Comparison of ENCODE assay signal across 12 cellular contexts in genomic region chr7:101869901-101870290, GRCh38. TPM values are rescaled to one million over a fixed set of nuclear protein-coding genes. Genes with fewer than 3 reads are reported as not detected.
DNase-seq lines count a peak whose midpoint lies in the region; ATAC-seq and TF ChIP-seq lines count a peak whose summit lies in the region.
"Had no signal": no experiment of that assay in that cellular context is flagged by ENCODE, and none has a peak within 500 bp of the region (broad histone marks: within the 10 kb centered on the region; RNA-seq: fewer than 3 reads in every experiment).

No MANE protein-coding gene starts in this region.

- ATAC-seq in left lung = no peak

- H3K4me3 ChIP-seq in SU-DHL-6 (ENCODE audit: insufficient read depth, low read length, poor library complexity, severe bottlenecking) = peak overlapping the region; percentile 30
- no peak overlapping the region for H3K4me3 ChIP-seq in left lung
- no peak overlapping the region for H3K4me3 ChIP-seq in thyroid gland (replicated peaks in 1 of 3)

- DNase-seq in HFFc6 (no peak), left lung (no peak), thyroid gland (peak in 1 of 2 donors; percentile 39), inferior parietal cortex (ENCODE audit: extremely low spot score) (no peak), CD1c-positive myeloid dendritic cell (ENCODE audit: extremely low spot score) (no peak), HuH-7.5 (ENCODE audit: low spot score) (no peak)
- DNase-seq: activated CD8-positive, alpha-beta memory T cell treated with anti-CD3 and anti-CD28 coated beads for 24 hours; activated naive CD4-positive, alpha-beta T cell treated with anti-CD3 and anti-CD28 coated beads, Interleukin-2, amount 10 ng/mL, durations not matched to agents 7 days and 5 days; NCI-H146; retina; stimulated activated naive CD4-positive, alpha-beta T cell treated with Interleukin-2 at 50 U/mL for 16 hours had no signal

- H2AFZ ChIP-seq in SU-DHL-6 (ENCODE audit: low read depth, low read length, severe bottlenecking) = no peak overlapping the region

- TF ChIP-seq POLR2A in thyroid gland (IDR thresholded peaks at IDR 0.05) = no peak

- peak overlapping the region; percentile 47 for H3K9ac ChIP-seq in SU-DHL-6 (ENCODE audit: low read length)

- H3K4me3 Mint-ChIP-seq in HFFc6 = peak overlapping the region; percentile 46
- H3K4me3 Mint-ChIP-seq: activated naive CD4-positive, alpha-beta T cell treated with anti-CD3 and anti-CD28 coated beads, Interleukin-2, amount 10 ng/mL, durations not matched to agents 7 days and 5 days had no signal

- H3K9me3 Mint-ChIP-seq in HFFc6 = no peaks in the 10 kb centered on the region
- H3K9me3 Mint-ChIP-seq: activated naive CD4-positive, alpha-beta T cell treated with anti-CD3 and anti-CD28 coated beads, Interleukin-2, amount 10 ng/mL, durations not matched to agents 7 days and 5 days had no signal

- H3K79me2 ChIP-seq in SU-DHL-6 (ENCODE audit: insufficient read depth, low read length) = peaks cover 94% of the 10 kb centered on the region

- H3K36me3 ChIP-seq in SU-DHL-6 (ENCODE audit: low read length) (no peaks in the 10 kb centered on the region; the same call in 1 of the 2 replicates), left lung (peaks cover 0 to 8% of the 10 kb centered on the region in 2 donors), thyroid gland (no peaks in the 10 kb centered on the region)

- H3K4me1 ChIP-seq in left lung (peaks cover 3 to 31% of the 10 kb centered on the region in 2 donors), thyroid gland (peaks cover 46 to 79% of the 10 kb centered on the region in 2 donors)

- peaks cover 2% of the 10 kb centered on the region for H3K27me3 Mint-ChIP-seq in HFFc6 (ENCODE audit: insufficient read depth)
- H3K27me3 Mint-ChIP-seq: activated naive CD4-positive, alpha-beta T cell treated with anti-CD3 and anti-CD28 coated beads, Interleukin-2, amount 10 ng/mL, durations not matched to agents 7 days and 5 days had no signal

- peak overlapping the region; percentile 90 for H3K4me2 ChIP-seq in SU-DHL-6 (ENCODE audit: low read depth, low read length, poor library complexity, severe bottlenecking)

- no peaks in the 10 kb centered on the region for H3K9me2 ChIP-seq in SU-DHL-6 (replicated peaks; ENCODE audit: insufficient read depth, low read length)

- no peaks in the 10 kb centered on the region for H3K27me3 ChIP-seq in SU-DHL-6 (ENCODE audit: low read length)
- H3K27me3 ChIP-seq in left lung = no peaks in the 10 kb centered on the region
- no peaks in the 10 kb centered on the region for H3K27me3 ChIP-seq in thyroid gland

- H4K20me1 ChIP-seq in SU-DHL-6 (ENCODE audit: low read depth, low read length) = no peaks in the 10 kb centered on the region

- H3K27ac ChIP-seq in SU-DHL-6 (ENCODE audit: low read depth, low read length) (peak overlapping the region; percentile 97), left lung (peak overlapping the region; percentile 24 to 45), thyroid gland (peak overlapping the region; percentile 60 to 83 (median 74))

- H3K9me3 ChIP-seq in SU-DHL-6 (ENCODE audit: insufficient read depth, low read length) = no peaks in the 10 kb centered on the region
- H3K9me3 ChIP-seq in left lung = no peaks in the 10 kb centered on the region
- no peaks in the 10 kb centered on the region for H3K9me3 ChIP-seq in thyroid gland

- intact Hi-C loops in left lung (cut with DNase I) = no loop called here
- intact Hi-C loops in thyroid gland (cut with DNase I) = loop anchor here (10.0 kb wide), 1 partner anchor 75 kb away; no protein-coding TSS in a partner anchor

- H3K36me3 Mint-ChIP-seq in HFFc6 (ENCODE audit: low read depth) = peaks cover 5% of the 10 kb centered on the region; the same call in 1 of the 2 replicates
- H3K36me3 Mint-ChIP-seq: activated naive CD4-positive, alpha-beta T cell treated with anti-CD3 and anti-CD28 coated beads, Interleukin-2, amount 10 ng/mL, durations not matched to agents 7 days and 5 days had no signal

- 68 to 74% methylated on average over 7 of the region's 7 CpGs for WGBS in thyroid gland, 2 donors

- TF ChIP-seq CTCF in HFFc6 (IDR thresholded peaks at IDR 0.05) (no peak), SU-DHL-6 (IDR thresholded peaks at IDR 0.05; ENCODE audit: insufficient read depth, low read length, poor library complexity, severe bottlenecking) (peak; percentile 43), left lung (IDR thresholded peaks at IDR 0.05) (no peak), thyroid gland (IDR thresholded peaks at IDR 0.05) (no peak)

- H3K27ac Mint-ChIP-seq in HFFc6 = peak overlapping the region; percentile 44
- H3K27ac Mint-ChIP-seq: activated naive CD4-positive, alpha-beta T cell treated with anti-CD3 and anti-CD28 coated beads, Interleukin-2, amount 10 ng/mL, durations not matched to agents 7 days and 5 days had no signal

- peaks cover 43% of the 10 kb centered on the region for H3K4me1 Mint-ChIP-seq in HFFc6 (ENCODE audit: low read depth)
- H3K4me1 Mint-ChIP-seq: activated naive CD4-positive, alpha-beta T cell treated with anti-CD3 and anti-CD28 coated beads, Interleukin-2, amount 10 ng/mL, durations not matched to agents 7 days and 5 days had no signal

- peaks cover 90% of the 10 kb centered on the region for H3F3A ChIP-seq in SU-DHL-6 (ENCODE audit: insufficient read depth)

RNA-seq across cellular contexts. Expression of gene CUX1, which starts 52.5 kb away (rescaled TPM):
- 10 to 100 TPM; 46.9 to 64.2 (median 51.6) TPM for total RNA-seq in HFFc6 (2021; fragmentation: NEBNext Ultra II Directional; extraction: Animal tissue kit (Norgen Biotek cat#: 25700))
- total RNA-seq in left lung = 100 to 1,000 TPM; 110 to 157 TPM
- total RNA-seq in thyroid gland = 100 to 1,000 TPM in 3 of 4 donors, 10 to 100 TPM in 1; 93.8 to 156 (median 112) TPM

Comparison
In these comparisons a context has a peak if more than half of its experiments do, and no peak if none do; other contexts are left out.
1. H3K27ac ChIP-seq: peak in every context shown above with its lines; median percentile 97 in SU-DHL-6; 74 in thyroid gland; 34 in left lung.